12 cellular contexts compared by ENCODE assay signal in the genomic region with DNA sequence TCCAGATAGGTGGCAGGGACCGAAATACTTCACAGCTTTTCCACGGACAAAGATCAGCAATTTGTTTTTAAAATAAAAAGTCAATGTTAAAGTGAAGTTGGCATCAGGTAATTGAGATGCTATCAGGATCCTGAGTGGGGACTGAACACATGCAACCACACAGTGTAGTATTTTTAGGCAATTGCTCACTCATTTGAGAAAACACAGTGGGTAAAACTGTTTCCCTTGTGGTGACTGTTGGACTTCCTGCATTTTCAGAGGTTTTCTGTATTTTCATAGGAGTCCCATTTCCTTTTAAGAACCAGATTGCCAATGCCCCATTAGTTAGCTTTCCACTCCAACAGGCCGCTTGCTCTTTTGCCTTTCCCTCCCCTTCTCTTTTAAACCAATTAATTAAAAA.
A peak's percentile ranks its signal among the peaks of the same experiment; 100 is the strongest.
DNase-seq lines count a peak whose midpoint lies in the region; ATAC-seq, FAIRE-seq and TF ChIP-seq lines count a peak whose summit lies in the region.
"Had no signal": no experiment of that assay in that cellular context is flagged by ENCODE, and none has a peak within 500 bp of the region (broad histone marks: within the 10 kb centered on the region; RNA-seq: fewer than 3 reads in every experiment).

No MANE protein-coding gene starts in this region.

- no peak overlapping the region for H2AK5ac ChIP-seq in trophoblast cell (ENCODE audit: low read length)

- H3K4me2 ChIP-seq in trophoblast cell (ENCODE audit: low read length) = no peak overlapping the region

- no peak overlapping the region for H3K4ac ChIP-seq in trophoblast cell (ENCODE audit: low read depth, low read length)

- H3K79me2 ChIP-seq in trophoblast cell (ENCODE audit: control insufficient read depth, insufficient read depth, low read length, poor library complexity) = no peaks in the 10 kb centered on the region

- H3K4me1 ChIP-seq in trophoblast cell (ENCODE audit: control insufficient read depth in 1 of 2, insufficient read depth in 2 of 2, low read length in 2 of 2) = peaks cover 0 to 5% of the 10 kb centered on the region in 2 experiments
- H3K4me1 ChIP-seq: SJCRH30 had no signal

- H2BK120ac ChIP-seq in trophoblast cell (ENCODE audit: insufficient read depth, low read length, poor library complexity) = no peak overlapping the region

- no peaks in the 10 kb centered on the region for H3K9me3 ChIP-seq in trophoblast cell (ENCODE audit: insufficient read depth, low read depth, low read length)
- H3K9me3 ChIP-seq: heart right ventricle, SJCRH30 had no signal

- H3K27me3 ChIP-seq in trophoblast cell (ENCODE audit: insufficient read depth, low read length) = no peaks in the 10 kb centered on the region
- H3K27me3 ChIP-seq: heart right ventricle, SJCRH30 had no signal

- no CpG with 5 or more reads among the region's 3 CpGs for WGBS in trophoblast cell (ENCODE audit: extremely low coverage, insufficient coverage, insufficient read length)

- no peak overlapping the region for H4K91ac ChIP-seq in trophoblast cell (ENCODE audit: low read depth, low read length)

- no peak for FAIRE-seq in H54 (lab: Jason Lieb, UNC)

- no peaks in the 10 kb centered on the region for H3K36me3 ChIP-seq in trophoblast cell (ENCODE audit: control insufficient read depth in 1 of 2, insufficient read depth in 2 of 2, low read length in 2 of 2)
- H3K36me3 ChIP-seq: heart right ventricle, SJCRH30 had no signal

- H4K8ac ChIP-seq in trophoblast cell (ENCODE audit: low read depth, low read length) = no peak overlapping the region

- H3K4me3 ChIP-seq in NB4 (ENCODE audit: low read depth, low read length) (no peak overlapping the region), trophoblast cell (ENCODE audit: low read depth, low read length) (no peak overlapping the region)
- H3K4me3 ChIP-seq: dorsolateral prefrontal cortex, heart right ventricle, SJCRH30 had no signal

- H3K27ac ChIP-seq in trophoblast cell (ENCODE audit: low read depth, low read length) = no peak overlapping the region
- H3K27ac ChIP-seq: dorsolateral prefrontal cortex, SJCRH30 had no signal

- H2BK12ac ChIP-seq in trophoblast cell (ENCODE audit: low read length) = peak overlapping the region; percentile 83

- H3K9ac ChIP-seq in trophoblast cell (ENCODE audit: low read length) = no peak overlapping the region

- TF ChIP-seq POLR2A in NB4 (IDR thresholded peaks at IDR 0.05; ENCODE audit: extremely low read depth, insufficient read length) (no peak), H54 (IDR thresholded peaks at IDR 0.05; ENCODE audit: low read depth, low read length) (no peak)

- no peak overlapping the region for H2BK5ac ChIP-seq in trophoblast cell (ENCODE audit: low read depth, low read length, poor library complexity)

- no peak overlapping the region for H4K12ac ChIP-seq in trophoblast cell (ENCODE audit: low read depth, low read length)

- no peak for TF ChIP-seq CTCF in NB4 (IDR thresholded peaks at IDR 0.05; ENCODE audit: low read depth, low read length)

- H3K23ac ChIP-seq in trophoblast cell (ENCODE audit: low read length) = no peak overlapping the region

- no peaks in the 10 kb centered on the region for H3K79me1 ChIP-seq in trophoblast cell (ENCODE audit: low read length)

- no peak overlapping the region for H3K14ac ChIP-seq in trophoblast cell (ENCODE audit: low read length)

- ATAC-seq in GM18909 (IDR thresholded peaks at IDR 0.05; ENCODE audit: poor library complexity, unreplicated experiment) = peak; percentile 87
- peak; percentile 74 for ATAC-seq in HG02642 (IDR thresholded peaks at IDR 0.05; ENCODE audit: poor library complexity, unreplicated experiment)
- ATAC-seq: heart right ventricle had no signal

- DNase-seq in NB4 (ENCODE audit: low read depth) (peak; percentile 48), trophoblast cell (no peak), H54 (ENCODE audit: insufficient read length, low spot score) (no peak), amygdala (lab: John Stamatoyannopoulos, UW) (no peak), cerebellum (ENCODE audit: low spot score) (no peak)
- DNase-seq: dorsolateral prefrontal cortex; heart right ventricle; NCI-H1105; SJCRH30; stimulated activated naive CD4-positive, alpha-beta T cell treated with Interleukin-2 at 50 U/mL for 16 hours had no signal

- H3K18ac ChIP-seq in trophoblast cell (ENCODE audit: low read length) = no peak overlapping the region

- no peak overlapping the region for H2AFZ ChIP-seq in trophoblast cell (ENCODE audit: insufficient read depth, low read length, poor library complexity)
